ENCODE assay signal across 39 cellular contexts in the genomic region with DNA sequence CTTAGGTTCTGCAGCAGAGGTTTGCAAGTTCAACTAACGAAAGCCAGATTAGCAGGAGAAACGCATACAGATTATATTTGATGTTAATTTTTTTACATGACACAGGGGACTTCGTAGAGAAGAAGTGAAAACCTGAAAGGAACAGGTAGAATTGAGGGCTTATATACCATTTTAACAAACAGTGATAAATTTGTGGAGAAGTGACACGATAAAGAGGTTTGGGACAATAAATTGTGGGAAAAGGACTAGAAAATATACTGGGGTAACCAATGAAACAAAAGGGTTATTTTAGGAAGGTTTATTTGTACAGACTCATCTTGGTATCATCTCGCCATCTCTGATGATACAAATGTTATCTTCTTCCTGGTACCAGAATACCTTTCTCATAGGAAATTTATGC.
"Had no signal": no experiment of that assay in that cellular context is flagged by ENCODE, and none has a peak within 500 bp of the region (broad histone marks: within the 10 kb centered on the region; RNA-seq: fewer than 3 reads in every experiment).

No MANE protein-coding gene starts in this region.

- H3K27ac Mint-ChIP-seq: activated B cell treated with CpG ODN at 0.5 μM for 24 hours; activated CD4-positive, alpha-beta memory T cell treated with anti-CD3 and anti-CD28 coated beads for 36 hours; activated CD4-positive, alpha-beta T cell treated with anti-CD3 and anti-CD28 coated beads, Interleukin-2, amount 10 ng/mL, durations not matched to agents 24 days and 14 days; activated CD8-positive, alpha-beta T cell treated with anti-CD3 and anti-CD28 coated beads for 36 hours; activated naive CD4-positive, alpha-beta T cell treated with anti-CD3 and anti-CD28 coated beads for 36 hours; activated naive CD4-positive, alpha-beta T cell treated with anti-CD3 and anti-CD28 coated beads, Interleukin-2, amount 50 U/mL, for 72 hours; activated naive CD8-positive, alpha-beta T cell treated with anti-CD3 and anti-CD28 coated beads for 36 hours; activated T-cell treated with anti-CD3 and anti-CD28 coated beads, Interleukin-2, amount 50 U/mL, for 72 hours; activated T-helper 1 cell treated with anti-CD3 and anti-CD28 coated beads, Interleukin-12 subunit alpha, Interleukin-12 subunit beta, Interleukin-2, Interleukin-4 antibody, amounts not matched to agents 30 ng/mL and 10 ng/mL and 1 ng/mL, durations not matched to agents 14 hours and 24 hours and 36 hours; activated T-helper 17 cell treated with anti-CD3 and anti-CD28 coated beads, Interleukin-2, amount 50 U/mL, for 72 hours; T-helper 1 cell treated with Interleukin-12 subunit alpha and Interleukin-12 subunit beta and Interleukin-4 antibody, amounts not matched to agents 30 μg/mL and 1 μg/mL, for 36 hours; T-helper 2 cell treated with Interferon-gamma antibody and Interleukin-4, amounts not matched to agents 5 μg/mL and 100 μg/mL, for 36 hours had no signal

- H3K9me3 ChIP-seq: adrenal gland, body of pancreas had no signal

- H3K27me3 ChIP-seq: adrenal gland, body of pancreas, brain microvascular endothelial cell, cardiac muscle cell had no signal

- H3K4me1 ChIP-seq: adrenal gland, body of pancreas had no signal

- H3K36me3 Mint-ChIP-seq: activated CD4-positive, alpha-beta memory T cell treated with anti-CD3 and anti-CD28 coated beads for 36 hours; activated naive CD4-positive, alpha-beta T cell treated with anti-CD3 and anti-CD28 coated beads, Interleukin-2, amount 50 U/mL, for 72 hours; activated naive CD8-positive, alpha-beta T cell treated with anti-CD3 and anti-CD28 coated beads for 36 hours had no signal

- ATAC-seq: activated CD8-positive, alpha-beta T cell treated with anti-CD3 and anti-CD28 coated beads for 36 hours; activated naive CD4-positive, alpha-beta T cell treated with anti-CD3 and anti-CD28 coated beads, Interleukin-2, amount 50 U/mL, for 72 hours; activated T-cell treated with anti-CD3 and anti-CD28 coated beads, Interleukin-2, amount 50 U/mL, for 4 hours; activated T-helper 17 cell treated with anti-CD3 and anti-CD28 coated beads, Interleukin-2, amount 50 U/mL, for 72 hours; body of pancreas had no signal

- H3K4me3 ChIP-seq: adrenal gland, body of pancreas, cardiac muscle cell had no signal

- FAIRE-seq: astrocyte, bronchial epithelial cell had no signal

- H3K9me3 Mint-ChIP-seq: activated CD8-positive, alpha-beta T cell treated with anti-CD3 and anti-CD28 coated beads for 36 hours; activated naive CD4-positive, alpha-beta T cell treated with anti-CD3 and anti-CD28 coated beads, Interleukin-2, amount 50 U/mL, for 72 hours; activated T-cell treated with anti-CD3 and anti-CD28 coated beads, Interleukin-2, amount 50 U/mL, for 72 hours; activated T-helper 1 cell treated with anti-CD3 and anti-CD28 coated beads, Interleukin-12 subunit alpha, Interleukin-12 subunit beta, Interleukin-2, Interleukin-4 antibody, amounts not matched to agents 30 ng/mL and 10 ng/mL and 1 ng/mL, durations not matched to agents 14 hours and 24 hours and 36 hours; activated T-helper 17 cell treated with anti-CD3 and anti-CD28 coated beads, Interleukin-2, amount 50 U/mL, for 72 hours; central memory CD8-positive, alpha-beta T cell had no signal

- H3K4me1 Mint-ChIP-seq: activated CD4-positive, alpha-beta T cell treated with anti-CD3 and anti-CD28 coated beads, Interleukin-2, amount 10 ng/mL, durations not matched to agents 24 days and 14 days; activated T-helper 17 cell treated with anti-CD3 and anti-CD28 coated beads, Interleukin-2, amount 50 U/mL, for 72 hours; central memory CD8-positive, alpha-beta T cell had no signal

- DNase-seq: activated B cell treated with CpG ODN at 0.5 μM for 24 hours; activated CD4-positive, alpha-beta memory T cell treated with anti-CD3 and anti-CD28 coated beads for 36 hours; activated CD4-positive, alpha-beta T cell treated with anti-CD3 and anti-CD28 coated beads for 4 hours; activated CD4-positive, alpha-beta T cell treated with anti-CD3 and anti-CD28 coated beads, Interleukin-2, amount 10 ng/mL, durations not matched to agents 24 days and 14 days; activated CD4-positive, alpha-beta T cell treated with anti-CD3 and anti-CD28 coated beads, Interleukin-2, amount 50 U/mL, for 1 hour; activated CD4-positive, alpha-beta T cell treated with anti-CD3 and anti-CD28 coated beads, Interleukin-2, amount 50 U/mL, for 4 hours; activated CD4-positive, CD25-positive, alpha-beta regulatory T cell treated with anti-CD3 and anti-CD28 coated beads, Interleukin-2, amount 50 U/mL, for 72 hours; activated CD8-positive, alpha-beta memory T cell treated with anti-CD3 and anti-CD28 coated beads, Interleukin-2, amount 50 U/mL, for 4 hours; activated CD8-positive, alpha-beta T cell treated with anti-CD3 and anti-CD28 coated beads for 36 hours; activated effector memory CD4-positive, alpha-beta T cell treated with anti-CD3 and anti-CD28 coated beads, Interleukin-2, amount 50 U/mL, for 16 hours; activated gamma-delta T cell treated with Interleukin-2 at 50 U/mL for 16 hours; activated naive CD4-positive, alpha-beta T cell; activated naive CD4-positive, alpha-beta T cell treated with anti-CD3 and anti-CD28 coated beads for 36 hours; activated naive CD4-positive, alpha-beta T cell treated with anti-CD3 and anti-CD28 coated beads, Interleukin-2, amount 50 U/mL, for 16 hours; activated naive CD8-positive, alpha-beta T cell treated with anti-CD3 and anti-CD28 coated beads for 36 hours; activated T-cell treated with anti-CD3 and anti-CD28 coated beads for 4 hours; activated T-cell treated with anti-CD3 and anti-CD28 coated beads, Interleukin-2, amount 50 U/mL, for 1 hour; activated T-cell treated with anti-CD3 and anti-CD28 coated beads, Interleukin-2, amount 50 U/mL, for 4 hours; activated T-cell treated with anti-CD3 and anti-CD28 coated beads, Interleukin-2, amount 50 U/mL, for 72 hours; adrenal gland; amniotic stem cell; aorta; body of pancreas; brain microvascular endothelial cell; caudate nucleus; cerebellar nuclear complex; T-helper 1 cell; T-helper 2 cell; T-helper 9 cell had no signal

- H3K27ac ChIP-seq: adrenal gland, body of pancreas, brain microvascular endothelial cell, cardiac muscle cell, VCaP had no signal

- H3K4me3 Mint-ChIP-seq: activated B cell treated with CpG ODN at 0.5 μM for 24 hours; activated CD4-positive, alpha-beta memory T cell treated with anti-CD3 and anti-CD28 coated beads for 36 hours; activated CD4-positive, alpha-beta T cell treated with anti-CD3 and anti-CD28 coated beads, Interleukin-2, amount 10 ng/mL, durations not matched to agents 24 days and 14 days; activated CD8-positive, alpha-beta T cell treated with anti-CD3 and anti-CD28 coated beads for 36 hours; activated naive CD4-positive, alpha-beta T cell treated with anti-CD3 and anti-CD28 coated beads for 36 hours; activated naive CD8-positive, alpha-beta T cell treated with anti-CD3 and anti-CD28 coated beads for 36 hours; activated T-cell treated with anti-CD3 and anti-CD28 coated beads, Interleukin-2, amount 50 U/mL, for 4 hours; activated T-cell treated with anti-CD3 and anti-CD28 coated beads, Interleukin-2, amount 50 U/mL, for 72 hours; activated T-helper 1 cell treated with anti-CD3 and anti-CD28 coated beads, Interleukin-12 subunit alpha, Interleukin-12 subunit beta, Interleukin-2, Interleukin-4 antibody, amounts not matched to agents 30 ng/mL and 10 ng/mL and 1 ng/mL, durations not matched to agents 14 hours and 24 hours and 36 hours; activated T-helper 17 cell treated with anti-CD3 and anti-CD28 coated beads, Interleukin-2, amount 50 U/mL, for 72 hours; central memory CD8-positive, alpha-beta T cell; T-helper 1 cell treated with Interleukin-12 subunit alpha and Interleukin-12 subunit beta and Interleukin-4 antibody, amounts not matched to agents 30 μg/mL and 1 μg/mL, for 36 hours; T-helper 2 cell treated with Interferon-gamma antibody and Interleukin-4, amounts not matched to agents 5 μg/mL and 100 μg/mL, for 36 hours had no signal

- H3K36me3 ChIP-seq: adrenal gland, brain microvascular endothelial cell, cardiac muscle cell had no signal
